Comparison of ENCODE assay signal across 10 cellular contexts in genomic region chr20:49385471-49385870, GRCh38.
DNase-seq lines count a peak whose midpoint lies in the region; ATAC-seq and TF ChIP-seq lines count a peak whose summit lies in the region.
"Had no signal": no experiment of that assay in that cellular context is flagged by ENCODE, and none has a peak within 500 bp of the region (broad histone marks: within the 10 kb centered on the region; RNA-seq: fewer than 3 reads in every experiment).

No MANE protein-coding gene starts in this region.

- POLR2A ChIA-PET in naive thymus-derived CD4-positive, alpha-beta T cell (lab: Charles Lee) = no interaction called here

- intact Hi-C loops in naive thymus-derived CD4-positive, alpha-beta T cell (cut with micrococcal nuclease) = loop anchor here in 1 of 2 donors (1.0 kb wide), 1 partner anchor 149 kb away; no protein-coding TSS in a partner anchor

- H3K36me3 ChIP-seq in naive thymus-derived CD4-positive, alpha-beta T cell (ENCODE audit: control insufficient read depth in 2 of 3, insufficient read depth in 3 of 3, low read length in 3 of 3) = no peaks in the 10 kb centered on the region
- H3K36me3 ChIP-seq: SJSA1 had no signal

- H3K4me1 Mint-ChIP-seq in naive thymus-derived CD4-positive, alpha-beta T cell = peaks cover 0 to 3% (median 0%) of the 10 kb centered on the region in 7 donors

- no peaks in the 10 kb centered on the region for H3K4me1 ChIP-seq in naive thymus-derived CD4-positive, alpha-beta T cell (ENCODE audit: control insufficient read depth in 2 of 2, insufficient read depth in 2 of 2, low read length in 2 of 2)
- H3K4me1 ChIP-seq: SJSA1 had no signal

- no peak overlapping the region for H3K27ac ChIP-seq in naive thymus-derived CD4-positive, alpha-beta T cell (ENCODE audit: low read depth, low read length)
- H3K27ac ChIP-seq in coronary artery = no peak overlapping the region
- H3K27ac ChIP-seq: SJSA1 had no signal

- CTCF ChIA-PET in naive thymus-derived CD4-positive, alpha-beta T cell (lab: Charles Lee) = no interaction called here

- H3K9me3 ChIP-seq in naive thymus-derived CD4-positive, alpha-beta T cell (ENCODE audit: control insufficient read depth in 2 of 3, low read length in 3 of 3) = no peaks in the 10 kb centered on the region
- H3K9me3 ChIP-seq: SJSA1 had no signal

- H3K27me3 Mint-ChIP-seq in naive thymus-derived CD4-positive, alpha-beta T cell = peaks cover 21 to 57% (median 30%) of the 10 kb centered on the region in 5 donors

- H3K27me3 ChIP-seq in naive thymus-derived CD4-positive, alpha-beta T cell (ENCODE audit: control insufficient read depth in 2 of 2, insufficient read depth in 2 of 2, low read length in 2 of 2) = no peaks in the 10 kb centered on the region
- H3K27me3 ChIP-seq: SJSA1 had no signal

- peak overlapping the region in 1 of 9 donors; percentile 42 for H3K27ac Mint-ChIP-seq in naive thymus-derived CD4-positive, alpha-beta T cell
- H3K27ac Mint-ChIP-seq: stimulated activated naive CD8-positive, alpha-beta T cell treated with anti-CD3 and anti-CD28 coated beads, Interleukin-15, Interleukin-2, amounts not matched to agents 100 ng/mL and 50 ng/mL, for 24 hours had no signal

- TF ChIP-seq CTCF in omental fat pad (IDR thresholded peaks at IDR 0.05) (no peak), coronary artery (IDR thresholded peaks at IDR 0.05) (no peak)

- peaks cover 0 to 4% (median 0%) of the 10 kb centered on the region in 5 donors for H3K36me3 Mint-ChIP-seq in naive thymus-derived CD4-positive, alpha-beta T cell

- H3K4me3 Mint-ChIP-seq in naive thymus-derived CD4-positive, alpha-beta T cell = no peak overlapping the region
- H3K4me3 Mint-ChIP-seq: stimulated activated naive CD8-positive, alpha-beta T cell treated with anti-CD3 and anti-CD28 coated beads, Interleukin-15, Interleukin-2, amounts not matched to agents 100 ng/mL and 50 ng/mL, for 24 hours had no signal

- DNase-seq in NCI-H748 (lab: John Stamatoyannopoulos, UW; ENCODE audit: unreplicated experiment) (peak; percentile 31), NCI-H748 treated with DMSO at 0.1 percent for 48 hours (lab: John Stamatoyannopoulos, UW) (no peak), NCI-H1930 (lab: John Stamatoyannopoulos, UW) (peak; percentile 14 to 31), amniotic epithelial cell (ENCODE audit: low read depth) (peak; percentile 38), omental fat pad (ENCODE audit: low spot score) (no peak), coronary artery (ENCODE audit: low spot score) (no peak), epidermal melanocyte (ENCODE audit: insufficient read length, low spot score) (no peak)
- no peak for DNase-seq in naive thymus-derived CD4-positive, alpha-beta T cell

- no peak overlapping the region for H3K4me3 ChIP-seq in naive thymus-derived CD4-positive, alpha-beta T cell (ENCODE audit: low read length)
- H3K4me3 ChIP-seq in coronary artery = no peak overlapping the region
- H3K4me3 ChIP-seq: SJSA1 had no signal

- peaks cover 0 to 4% (median 0%) of the 10 kb centered on the region in 11 donors for H3K9me3 Mint-ChIP-seq in naive thymus-derived CD4-positive, alpha-beta T cell
- H3K9me3 Mint-ChIP-seq: stimulated activated naive CD8-positive, alpha-beta T cell treated with anti-CD3 and anti-CD28 coated beads, Interleukin-15, Interleukin-2, amounts not matched to agents 100 ng/mL and 50 ng/mL, for 24 hours had no signal

- peak; percentile 48 for ATAC-seq in naive thymus-derived CD4-positive, alpha-beta T cell
- ATAC-seq in omental fat pad (ENCODE audit: low FRiP score) = no peak

Comparison
In these comparisons a context has a peak if more than half of its experiments do, and no peak if none do; other contexts are left out.
1. DNase-seq: peak in NCI-H748 (single experiment), NCI-H1930 (2 of 2) and amniotic epithelial cell (single experiment); none in NCI-H748 treated with DMSO at 0.1 percent for 48 hours (single experiment), naive thymus-derived CD4-positive, alpha-beta T cell (0 of 9), omental fat pad (single experiment), coronary artery (single experiment) and epidermal melanocyte (single experiment).